ENCODE assay signal across 8 cellular contexts in genomic region chr16:9138731-9139501, GRCh38. TPM values are rescaled to one million over a fixed set of nuclear protein-coding genes. Genes with fewer than 3 reads are reported as not detected.
DNase-seq lines count a peak whose midpoint lies in the region; ATAC-seq and TF ChIP-seq lines count a peak whose summit lies in the region.

No MANE protein-coding gene starts in this region.

- peak; percentile 64 for DNase-seq in CD1c-positive myeloid dendritic cell (ENCODE audit: extremely low spot score)
- peak; percentile 37 for DNase-seq in HCT116 (ENCODE audit: low read depth, low spot score)
- DNase-seq in NCI-H345 treated with DMSO at 0.1 percent for 48 hours (lab: John Stamatoyannopoulos, UW; ENCODE audit: unreplicated experiment) = peak; percentile 24
- DNase-seq in activated CD4-positive, alpha-beta T cell treated with anti-CD3 and anti-CD28 coated beads, Interleukin-2, amount 10 ng/mL, durations not matched to agents 24 days and 14 days = peak; percentile 90
- DNase-seq in choroid plexus epithelial cell (ENCODE audit: low read depth) = peak; percentile 74
- peak; percentile 32 to 88 for DNase-seq in lower leg skin (ENCODE audit: low spot score in 2 of 2)
- peak; percentile 46 to 75 (median 51) for DNase-seq in stimulated activated CD4-positive, alpha-beta T cell treated with anti-CD3 and anti-CD28 coated beads, TNF-alpha, amount 100 ng/mL, for 48 hours (ENCODE audit: low read depth in 3 of 3)

- CTCF ChIA-PET in HCT116 (lab: Charles Lee) = interaction anchor here (1.0 to 3.0 kb wide), 14 partner anchors 8 to 1041 kb away, joined by 3 to 25 read pairs (median 5); partner anchors contain the start of genes ABAT and CARHSP1

- peaks cover 9% of the 10 kb centered on the region; the same call in 1 of the 2 replicates for H3K27me3 ChIP-seq in HCT116 (ENCODE audit: insufficient read depth, low read length)

- peak overlapping the region; percentile 67 for H3K4me2 ChIP-seq in HCT116 (ENCODE audit: low read length)

- no peak for TF ChIP-seq POLR2A in HCT116 (IDR thresholded peaks at IDR 0.05; ENCODE audit: borderline replicate concordance, extremely low read depth, insufficient read depth, insufficient read length)
- no peak for TF ChIP-seq POLR2A in lower leg skin (IDR thresholded peaks at IDR 0.05)

- H4K20me1 ChIP-seq in HCT116 (ENCODE audit: insufficient read depth) = no peaks in the 10 kb centered on the region

- H3K27ac Mint-ChIP-seq in activated CD4-positive, alpha-beta T cell treated with anti-CD3 and anti-CD28 coated beads, Interleukin-2, amount 10 ng/mL, durations not matched to agents 24 days and 14 days = no peak overlapping the region

- peak; percentile 75 for TF ChIP-seq RAD21 in HCT116 (IDR thresholded peaks at IDR 0.05; ENCODE audit: low read depth)

- no TSS peak for BruUV-seq in HCT116 (replicated peaks; lab: Mats Ljungman, UMichigan)

- H3K9me2 ChIP-seq in HCT116 (ENCODE audit: insufficient read depth) = no peaks in the 10 kb centered on the region

- POLR2A ChIA-PET in HCT116 (lab: Charles Lee) = interaction anchor here (0.6 kb wide), 1 partner anchor 745 kb away, joined by 3 read pairs; no protein-coding TSS in a partner anchor

- H3K4me1 ChIP-seq in HCT116 (ENCODE audit: control insufficient read depth in 1 of 2, insufficient read depth in 2 of 2, low read length in 2 of 2) = peaks cover 0 to 13% of the 10 kb centered on the region in 2 experiments; a peak in 2 of 4 replicates

- H3K27me3 Mint-ChIP-seq in activated CD4-positive, alpha-beta T cell treated with anti-CD3 and anti-CD28 coated beads, Interleukin-2, amount 10 ng/mL, durations not matched to agents 24 days and 14 days = peaks cover 6% of the 10 kb centered on the region

- H2AFZ ChIP-seq in HCT116 (ENCODE audit: low read depth, low read length, poor library complexity, severe bottlenecking) = no peak overlapping the region

- H3K9me3 ChIP-seq in HCT116 (ENCODE audit: control insufficient read depth in 1 of 2, insufficient read depth in 1 of 2, low read depth in 1 of 2, low read length in 2 of 2) = no peaks in the 10 kb centered on the region

- no peak overlapping the region for H3K27ac ChIP-seq in HCT116 (ENCODE audit: low read depth, low read length)

- intact Hi-C loops in HCT116 (cut with micrococcal nuclease) = no loop called here
- intact Hi-C loops in activated CD4-positive, alpha-beta T cell treated with anti-CD3 and anti-CD28 coated beads, Interleukin-2, amount 10 ng/mL, durations not matched to agents 24 days and 14 days (cut with micrococcal nuclease) = loop anchor here (5.0 to 10.0 kb wide), 4 partner anchors 132 to 572 kb away; partner anchors contain the start of genes PMM2 and TMEM186
- intact Hi-C loops in lower leg skin (cut with DNase I; ENCODE audit: low total_unique reads) = no loop called here

- WGBS in lower leg skin, 2 donors = 8 to 10% methylated on average over 21 of the region's 21 CpGs

- RAD21 ChIA-PET in HCT116 (lab: Charles Lee; ENCODE audit: low non-redundant PET in 1 of 2, low total read pairs in 2 of 2, uncharacterized antibody in 2 of 2, unreplicated experiment in 2 of 2) = interaction anchor here in 1 of 2 experiments (0.6 to 0.7 kb wide), 2 partner anchors 477 to 1042 kb away, joined by 3 to 5 read pairs; no protein-coding TSS in a partner anchor

- H3K4me3 Mint-ChIP-seq in activated CD4-positive, alpha-beta T cell treated with anti-CD3 and anti-CD28 coated beads, Interleukin-2, amount 10 ng/mL, durations not matched to agents 24 days and 14 days = no peak overlapping the region

- H3K4me3 ChIP-seq in HCT116 (replicated peaks in 1 of 2; ENCODE audit: low read depth in 1 of 2, low read length in 2 of 2) = peak overlapping the region in 1 of 2 experiments; percentile 21; a peak in 2 of 4 replicates
- H3K4me3 ChIP-seq in choroid plexus epithelial cell (ENCODE audit: low read depth, low read length) = peak overlapping the region; percentile 37
- H3K4me3 ChIP-seq in lower leg skin (ENCODE audit: low read depth, poor library complexity, severe bottlenecking) = no peak overlapping the region

- ATAC-seq in HCT116 (peak; percentile 85), HG03469 (IDR thresholded peaks at IDR 0.05; ENCODE audit: unreplicated experiment) (no peak)

- H3K79me2 ChIP-seq in HCT116 (ENCODE audit: insufficient read depth, low read length) = no peaks in the 10 kb centered on the region

- H3K9me3 Mint-ChIP-seq in activated CD4-positive, alpha-beta T cell treated with anti-CD3 and anti-CD28 coated beads, Interleukin-2, amount 10 ng/mL, durations not matched to agents 24 days and 14 days = no peaks in the 10 kb centered on the region

- H3K36me3 Mint-ChIP-seq in activated CD4-positive, alpha-beta T cell treated with anti-CD3 and anti-CD28 coated beads, Interleukin-2, amount 10 ng/mL, durations not matched to agents 24 days and 14 days (ENCODE audit: low read depth) = peaks cover 1% of the 10 kb centered on the region

- H3K36me3 ChIP-seq in HCT116 (ENCODE audit: control insufficient read depth in 1 of 2, insufficient read depth in 2 of 2, low read length in 2 of 2) = no peaks in the 10 kb centered on the region

- peak; percentile 73 to 98 (median 97) for TF ChIP-seq CTCF in HCT116 (IDR thresholded peaks at IDR 0.05 in 2 of 3, conservative IDR thresholded peaks at IDR 0.05 in 1 of 3; ENCODE audit: borderline replicate concordance in 1 of 3, insufficient read depth in 1 of 3, low read depth in 2 of 3, low read length in 2 of 3)
- TF ChIP-seq CTCF in choroid plexus epithelial cell (conservative IDR thresholded peaks at IDR 0.05; ENCODE audit: low read depth, low read length) = peak; percentile 98
- TF ChIP-seq CTCF in lower leg skin (IDR thresholded peaks at IDR 0.05) = no peak

- no peak overlapping the region for H3K9ac ChIP-seq in HCT116 (ENCODE audit: low read length)

- H3K4me1 Mint-ChIP-seq in activated CD4-positive, alpha-beta T cell treated with anti-CD3 and anti-CD28 coated beads, Interleukin-2, amount 10 ng/mL, durations not matched to agents 24 days and 14 days = peaks cover 17% of the 10 kb centered on the region

TF ChIP-seq in HCT116, 20 proteins besides CTCF, POLR2A, EP300 and RAD21:
- TF ChIP-seq EZH2 (IDR thresholded peaks at IDR 0.05) (no peak), YY1 (IDR thresholded peaks at IDR 0.05; ENCODE audit: extremely low read depth, insufficient replicate concordance, low read depth, low read length) (peak; percentile 23), CEBPB (IDR thresholded peaks at IDR 0.05; ENCODE audit: low read depth) (no peak), CBX3 (IDR thresholded peaks at IDR 0.05; ENCODE audit: low read depth) (no peak)

RNA-seq across cellular contexts. Expression of gene HAPSTR1, which starts 47.5 kb away (rescaled TPM):
- total RNA-seq in HCT116 (2021; ENCODE audit: unreplicated experiment) = 54.9 TPM
- polyA plus RNA-seq in HCT116 (2012) = 17.2 and 22.8 TPM in 2 replicates
- total RNA-seq in activated CD4-positive, alpha-beta T cell treated with anti-CD3 and anti-CD28 coated beads, Interleukin-2, amount 10 ng/mL, durations not matched to agents 24 days and 14 days = 53.4 and 54.2 TPM in 2 replicates
- 10 to 100 TPM; 39.1 to 53.1 (median 47.1) TPM for total RNA-seq in lower leg skin

Comparison
In these comparisons a context has a peak if more than half of its experiments do, and no peak if none do; other contexts are left out.
1. DNase-seq: peak in every context shown above with its lines; median percentile 90 in activated CD4-positive, alpha-beta T cell treated with anti-CD3 and anti-CD28 coated beads, Interleukin-2, amount 10 ng/mL, durations not matched to agents 24 days and 14 days; 74 in choroid plexus epithelial cell; 64 in CD1c-positive myeloid dendritic cell; 60 in lower leg skin; 51 in stimulated activated CD4-positive, alpha-beta T cell treated with anti-CD3 and anti-CD28 coated beads, TNF-alpha, amount 100 ng/mL, for 48 hours; 37 in HCT116; 24 in NCI-H345 treated with DMSO at 0.1 percent for 48 hours.
2. CTCF ChIP-seq: peak in HCT116 (3 of 3) and choroid plexus epithelial cell (single experiment); none in lower leg skin (0 of 3).